ENCODE assay signal across 23 cellular contexts in genomic region chr19:9474975-9475374, GRCh38. TPM values are rescaled to one million over a fixed set of nuclear protein-coding genes. Genes with fewer than 3 reads are reported as not detected.
A peak's percentile ranks its signal among the peaks of the same experiment; 100 is the strongest.
DNase-seq lines count a peak whose midpoint lies in the region; ATAC-seq, FAIRE-seq and TF ChIP-seq lines count a peak whose summit lies in the region.
"Had no signal": no experiment of that assay in that cellular context is flagged by ENCODE, and none has a peak within 500 bp of the region (broad histone marks: within the 10 kb centered on the region; RNA-seq: fewer than 3 reads in every experiment).

No MANE protein-coding gene starts in this region.

- H3K27ac ChIP-seq in PC-3 (ENCODE audit: low read length): peak overlapping the region; percentile 72
- no peak overlapping the region for H3K27ac ChIP-seq in body of pancreas
- H3K27ac ChIP-seq in tibial artery: no peak overlapping the region
- H3K27ac ChIP-seq: GM23248 had no signal

- H3K36me3 ChIP-seq in PC-3 (ENCODE audit: low read depth, low read length) (no peaks in the 10 kb centered on the region), body of pancreas (replicated peaks in 1 of 2; ENCODE audit: insufficient read depth in 1 of 2, low read depth in 2 of 2) (no peaks in the 10 kb centered on the region), tibial artery (no peaks in the 10 kb centered on the region)

- intact Hi-C loops in PC-3 (cut with micrococcal nuclease) (no loop called here), left cardiac atrium (cut with DNase I) (no loop called here), body of pancreas (cut with DNase I) (loop anchor here (10.0 kb wide), 1 partner anchor 200 kb away; no protein-coding TSS in a partner anchor), tibial artery (cut with DNase I; ENCODE audit: low total_unique reads) (no loop called here)

- H3K9ac ChIP-seq in PC-3 (ENCODE audit: low read length): no peak overlapping the region
- H3K9ac ChIP-seq: GM23248 had no signal

- H3K9me3 ChIP-seq in PC-3 (ENCODE audit: low read length) (peaks cover 50% of the 10 kb centered on the region), body of pancreas (peaks cover 0 to 7% (median 0%) of the 10 kb centered on the region in 3 donors), tibial artery (peaks cover 0 to 19% (median 17%) of the 10 kb centered on the region in 3 donors)

- POLR2A ChIA-PET in PC-3 (lab: Charles Lee; ENCODE audit: unreplicated experiment): no interaction called here

- peak overlapping the region; percentile 15; the same call in 1 of the 2 replicates for H3K4me2 ChIP-seq in PC-3 (ENCODE audit: low read length)

- H3K79me2 ChIP-seq in PC-3 (ENCODE audit: low read length): no peaks in the 10 kb centered on the region

- no peak for TF ChIP-seq POLR2A in body of pancreas (IDR thresholded peaks at IDR 0.05)

- TF ChIP-seq CTCF in D721Med (IDR thresholded peaks at IDR 0.05; ENCODE audit: insufficient read depth, missing control alignments): no peak
- TF ChIP-seq CTCF in PC-3 (conservative IDR thresholded peaks at IDR 0.05; ENCODE audit: low read depth, low read length): no peak
- TF ChIP-seq CTCF in epithelial cell of esophagus (IDR thresholded peaks at IDR 0.05; ENCODE audit: insufficient read depth, low read depth, low read length, missing control alignments): no peak
- no peak for TF ChIP-seq CTCF in body of pancreas (IDR thresholded peaks at IDR 0.05)
- no peak for TF ChIP-seq CTCF in tibial artery (IDR thresholded peaks at IDR 0.05)

- FAIRE-seq in D721Med (lab: Jason Lieb, UNC): peak; percentile 73
- FAIRE-seq: GM12878, GM19239, H1 had no signal

- H3K9me2 ChIP-seq in PC-3 (replicated peaks; ENCODE audit: low read length): no peaks in the 10 kb centered on the region

- H3K4me3 ChIP-seq in PC-3 (ENCODE audit: low read length) (no peak overlapping the region), epithelial cell of esophagus (ENCODE audit: low read length) (no peak overlapping the region), body of pancreas (no peak overlapping the region), tibial artery (no peak overlapping the region)
- H3K4me3 ChIP-seq: GM12878, GM23248 had no signal

- BruUV-seq in PC-3 (replicated peaks; lab: Mats Ljungman, UMichigan): no TSS peak

- H3K4me1 ChIP-seq in PC-3 (ENCODE audit: insufficient read depth, low read length) (peaks cover 7% of the 10 kb centered on the region; the same call in 1 of the 2 replicates), body of pancreas (no peaks in the 10 kb centered on the region), tibial artery (no peaks in the 10 kb centered on the region)

- H3K27me3 ChIP-seq in PC-3 (ENCODE audit: low read length) (no peaks in the 10 kb centered on the region), body of pancreas (no peaks in the 10 kb centered on the region), tibial artery (no peaks in the 10 kb centered on the region)

- no peak overlapping the region for H2AFZ ChIP-seq in PC-3 (ENCODE audit: low read length)
- H2AFZ ChIP-seq: GM23248 had no signal

- peak; percentile 56 for ATAC-seq in PC-3
- no peak for ATAC-seq in left cardiac atrium
- no peak for ATAC-seq in body of pancreas
- ATAC-seq: GM12878 had no signal

- CTCF ChIA-PET in PC-3 (lab: Charles Lee): no interaction called here

- H4K20me1 ChIP-seq in PC-3 (ENCODE audit: low read length): no peaks in the 10 kb centered on the region

- H3F3A ChIP-seq in PC-3 (ENCODE audit: low read length, unreplicated experiment): no peaks in the 10 kb centered on the region

- DNase-seq in D341Med (ENCODE audit: low spot score) (peak; percentile 44), D721Med (ENCODE audit: insufficient read length, low spot score) (peak; percentile 17), PC-3 (peak; percentile 73), epithelial cell of esophagus (ENCODE audit: low read depth) (peak; percentile 43), left cardiac atrium (no peak), body of pancreas (no peak), tibial artery (no peak), kidney glomerular epithelial cell (lab: John Stamatoyannopoulos, UW) (no peak)
- DNase-seq: C1 segment of cervical spinal cord; Calu3; CD4-positive, alpha-beta memory T cell; COR-L47; DMS 273 treated with DMSO at 0.1 percent for 48 hours; DMS79; EL; GDM1; GM23248; H7; HCEC 1CT had no signal

RNA-seq across cellular contexts. Expression of gene ZNF560, which starts 23.4 kb away (rescaled TPM):
- total RNA-seq in PC-3 (2014; rRNA removed) (not detected in 2 replicates), left cardiac atrium (under 1 TPM in 1 of 2 donors, not detected in 1; 0.92 TPM), body of pancreas (not detected)
- total RNA-seq: A172; Calu3; CD4-positive, alpha-beta memory T cell; H1; H7 had no signal

RNA-seq across cellular contexts. Expression of gene ZNF266, which starts 39.6 kb away (rescaled TPM):
- total RNA-seq in PC-3 (2014; rRNA removed) (31.9 and 32.8 TPM in 2 replicates), left cardiac atrium (10 to 100 TPM; 10.8 to 12.1 TPM), body of pancreas (10 to 100 TPM; 12.2 to 13.7 TPM)

Comparison
In these comparisons a context has a peak if more than half of its experiments do, and no peak if none do; other contexts are left out.
1. DNase-seq: peak in D341Med (single experiment), D721Med (single experiment), PC-3 (single experiment) and epithelial cell of esophagus (single experiment); none in left cardiac atrium (single experiment), body of pancreas (0 of 4), tibial artery (0 of 2) and kidney glomerular epithelial cell (single experiment).